24 cellular contexts compared by ENCODE assay signal in the genomic region with DNA sequence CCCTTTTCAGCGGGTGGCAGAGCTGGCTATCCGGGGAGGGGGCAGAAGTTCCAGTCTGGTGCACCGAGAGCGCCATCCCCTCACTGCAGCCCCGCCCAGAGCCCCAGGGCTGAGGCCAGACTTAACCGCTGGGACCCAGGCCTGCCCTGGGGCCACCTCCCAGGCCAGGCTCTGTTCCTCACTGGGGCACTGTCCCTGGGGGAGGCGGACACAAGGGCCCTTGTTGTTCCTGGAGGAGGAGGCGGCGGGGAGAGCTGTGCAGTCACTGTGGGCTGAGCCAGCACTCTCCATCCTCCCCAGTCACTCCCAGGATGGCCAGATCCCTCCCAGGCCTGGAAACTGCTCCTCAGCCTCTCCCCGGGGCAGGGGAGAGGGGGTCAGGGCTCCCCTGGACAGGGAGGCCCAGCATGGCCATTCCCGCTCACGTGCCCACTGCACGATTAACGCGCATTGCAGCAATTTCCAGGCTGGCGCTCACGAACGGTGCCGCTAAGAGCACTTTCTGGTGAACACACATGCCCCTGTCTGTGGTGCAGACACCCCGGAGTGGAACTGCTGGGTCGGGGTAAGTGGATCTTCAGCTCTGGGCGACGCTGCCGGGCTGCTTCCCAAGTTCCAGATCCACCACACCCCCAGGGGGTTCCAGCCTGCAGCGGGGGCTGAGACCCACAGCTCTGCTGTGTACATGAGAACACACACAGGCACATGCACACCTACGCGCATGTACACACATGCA.
DNase-seq lines count a peak whose midpoint lies in the region; ATAC-seq and TF ChIP-seq lines count a peak whose summit lies in the region.
"Had no signal": no experiment of that assay in that cellular context is flagged by ENCODE, and none has a peak within 500 bp of the region (broad histone marks: within the 10 kb centered on the region; RNA-seq: fewer than 3 reads in every experiment).

No MANE protein-coding gene starts in this region.

- H3K27me3 ChIP-seq in HUES6 (ENCODE audit: control insufficient read depth, insufficient read depth, low read length) (peaks cover 23% of the 10 kb centered on the region), spleen (replicated peaks in 1 of 7) (peaks cover 0 to 65% (median 12%) of the 10 kb centered on the region in 7 donors), suprapubic skin (peaks cover 47% of the 10 kb centered on the region)

- intact Hi-C loops in spleen (cut with DNase I; ENCODE audit: low total_unique reads), result no loop called here

- H3K4me3 ChIP-seq in HUES6 (ENCODE audit: low read depth, low read length) (no peak overlapping the region; the same call in 1 of the 2 replicates), spleen (no peak overlapping the region), suprapubic skin (no peak overlapping the region)
- H3K4me3 ChIP-seq: left lung, mucosa of descending colon, thoracic aorta had no signal

- 77 to 85% (median 82%) methylated on average over 20 to 27 of the region's 27 CpGs for WGBS in spleen, 5 donors
- WGBS in suprapubic skin, result 71% methylated on average over 20 of the region's 27 CpGs

- H3K4me1 ChIP-seq in HUES6 (ENCODE audit: control insufficient read depth, insufficient read depth, low read length), result peaks cover 45% of the 10 kb centered on the region
- no peaks in the 10 kb centered on the region for H3K4me1 ChIP-seq in spleen
- peaks cover 11% of the 10 kb centered on the region for H3K4me1 ChIP-seq in suprapubic skin
- H3K4me1 ChIP-seq: left lung had no signal

- H3K9me3 ChIP-seq in HUES6 (ENCODE audit: control insufficient read depth, insufficient read depth, low read depth, low read length) (no peaks in the 10 kb centered on the region), spleen (no peaks in the 10 kb centered on the region), suprapubic skin (no peaks in the 10 kb centered on the region)
- H3K9me3 ChIP-seq: gastroesophageal sphincter, left lung, mucosa of descending colon, thoracic aorta had no signal

- H3K36me3 ChIP-seq in HUES6 (ENCODE audit: control insufficient read depth, insufficient read depth, low read length) (no peaks in the 10 kb centered on the region), spleen (no peaks in the 10 kb centered on the region), suprapubic skin (no peaks in the 10 kb centered on the region)
- H3K36me3 ChIP-seq: gastroesophageal sphincter, left lung, thoracic aorta had no signal

- H3K27ac ChIP-seq in HUES6 (ENCODE audit: low read depth, low read length) (no peak overlapping the region), caudate nucleus (ENCODE audit: low read depth, low read length) (peak overlapping the region; percentile 98), spleen (no peak overlapping the region), suprapubic skin (no peak overlapping the region)
- H3K27ac ChIP-seq: left lung, thoracic aorta had no signal

- TF ChIP-seq POLR2A in spleen (IDR thresholded peaks at IDR 0.05) (no peak), suprapubic skin (IDR thresholded peaks at IDR 0.05) (no peak)

- no peak for TF ChIP-seq EP300 in suprapubic skin (IDR thresholded peaks at IDR 0.05)

- DNase-seq in caudate nucleus (lab: John Stamatoyannopoulos, UW) (peak in 56 of 61 donors; percentile 9 to 90 (median 76)), medulla oblongata (ENCODE audit: extremely low spot score) (peak; percentile 83), spleen (peak; percentile 66), activated T-cell treated with anti-CD3 and anti-CD28 coated beads for 4 hours (no peak), 8988T (no peak), suprapubic skin (ENCODE audit: low spot score in 2 of 2) (no peak)
- DNase-seq: activated CD4-positive, alpha-beta T cell treated with anti-CD3 and anti-CD28 coated beads for 1 hour; activated naive CD4-positive, alpha-beta T cell treated with anti-CD3 and anti-CD28 coated beads for 36 hours; activated T-cell treated with anti-CD3 and anti-CD28 coated beads, Interleukin-2, amount 50 U/mL, for 4 hours; aorta; CD8-positive, alpha-beta T cell; central memory CD4-positive, alpha-beta T cell; DMS79 treated with DMSO at 0.1 percent for 48 hours; effector CD4-positive, alpha-beta T cell; left lung; mucosa of descending colon; NCI-H1417; NCI-H526 treated with DMSO at 0.1 percent for 48 hours; Right ventricle myocardium superior; stimulated activated CD4-positive, alpha-beta T cell treated with anti-CD3 and anti-CD28 coated beads, Interleukin-15, amount 100 ng/mL, for 24 hours had no signal

- TF ChIP-seq CTCF in spleen (IDR thresholded peaks at IDR 0.05 in 8 of 11, conservative IDR thresholded peaks at IDR 0.05 in 3 of 11) (no peak), suprapubic skin (IDR thresholded peaks at IDR 0.05) (no peak)

- no peak for ATAC-seq in HG03378 (IDR thresholded peaks at IDR 0.05; ENCODE audit: unreplicated experiment)
- ATAC-seq: activated T-cell treated with anti-CD3 and anti-CD28 coated beads, Interleukin-2, amount 50 U/mL, for 4 hours; CD8-positive, alpha-beta T cell; gastroesophageal sphincter; left lung; mucosa of descending colon had no signal

- peak overlapping the region; percentile 4 for H3K9ac ChIP-seq in HUES6 (ENCODE audit: low read length)

Comparison
In these comparisons a context has a peak if more than half of its experiments do, and no peak if none do; other contexts are left out.
1. DNase-seq: peak in caudate nucleus (56 of 61), medulla oblongata (single experiment) and spleen (single experiment); none in activated T-cell treated with anti-CD3 and anti-CD28 coated beads for 4 hours (single experiment), 8988T (single experiment) and suprapubic skin (0 of 2).